ENCODE assay signal across 8 cellular contexts in genomic region chr4:178311992-178312391, GRCh38.
"Had no signal": no experiment of that assay in that cellular context is flagged by ENCODE, and none has a peak within 500 bp of the region (broad histone marks: within the 10 kb centered on the region; RNA-seq: fewer than 3 reads in every experiment).

No MANE protein-coding gene starts in this region.

- DNase-seq: H9, HCEC 1CT had no signal

- FAIRE-seq: H1, H54, HepG2, HTR-8/SVneo had no signal

- H3K4me3 ChIP-seq: GM23338 had no signal

- H3K27ac ChIP-seq: HL-60 had no signal

- ATAC-seq: GM23338, HepG2 had no signal

- H2AFZ ChIP-seq: GM23338 had no signal

- H3K4me2 ChIP-seq: GM23338 had no signal
